Comparison of ENCODE assay signal across 21 cellular contexts in genomic region chr20:62888910-62889309, GRCh38.
"Had no signal": no experiment of that assay in that cellular context is flagged by ENCODE, and none has a peak within 500 bp of the region (broad histone marks: within the 10 kb centered on the region; RNA-seq: fewer than 3 reads in every experiment).

No MANE protein-coding gene starts in this region.

- H3K27ac ChIP-seq: dorsolateral prefrontal cortex, gastrocnemius medialis, neutrophil, parathyroid adenoma, right atrium auricular region, skin epidermis, spleen, testis, tibial artery had no signal

- H3K27me3 ChIP-seq: dorsolateral prefrontal cortex, gastrocnemius medialis, neutrophil, right atrium auricular region, spleen, testis, tibial artery had no signal

- H3K4me3 ChIP-seq: dorsolateral prefrontal cortex, gastrocnemius medialis, mucosa of descending colon, prostate gland, right atrium auricular region, skin epidermis, spleen, testis, tibial artery had no signal

- H2AFZ ChIP-seq: parathyroid adenoma had no signal

- H3K9me3 ChIP-seq: gastrocnemius medialis, mucosa of descending colon, neutrophil, prostate gland, right atrium auricular region, spleen, testis, tibial artery had no signal

- ATAC-seq: gastrocnemius medialis; mucosa of descending colon; natural killer cell treated with Interleukin-12 subunit alpha and Interleukin-12 subunit beta and Interleukin-15 and Interleukin-18, amount 100 ng/mL, for 72 hours; stimulated activated memory B cell treated with anti-CD40 and anti-IgM and Interleukin-4, amounts not matched to agents 10 μg/mL and 1 μg/mL and 100 μg/mL, for 72 hours; stimulated activated naive CD8-positive, alpha-beta T cell treated with anti-CD3 and anti-CD28 coated beads, Interleukin-15, Interleukin-2, amounts not matched to agents 100 U/mL and 50 U/mL, for 24 hours had no signal

- H3K4me1 ChIP-seq: gastrocnemius medialis, parathyroid adenoma, testis had no signal

- DNase-seq: dorsolateral prefrontal cortex; effector CD4-positive, alpha-beta T cell; foreskin fibroblast; gastrocnemius medialis; head of caudate nucleus; mesenchymal stem cell; mucosa of descending colon; naive B cell; spleen; stimulated activated CD4-positive, alpha-beta T cell treated with anti-CD3 and anti-CD28 coated beads, Interleukin-4, amount 100 ng/mL, for 4 hours; stimulated activated naive CD8-positive, alpha-beta T cell treated with anti-CD3 and anti-CD28 coated beads, Interleukin-15, Interleukin-2, amounts not matched to agents 100 U/mL and 50 U/mL, for 24 hours; substantia nigra; testis; tibial artery had no signal
